In genomic region chr3:148036331-148036881, GRCh38 we compare ENCODE assay signal across 20 cellular contexts.
DNase-seq lines count a peak whose midpoint lies in the region; ATAC-seq and TF ChIP-seq lines count a peak whose summit lies in the region.
"Had no signal": no experiment of that assay in that cellular context is flagged by ENCODE, and none has a peak within 500 bp of the region (broad histone marks: within the 10 kb centered on the region; RNA-seq: fewer than 3 reads in every experiment).

No MANE protein-coding gene starts in this region.

- H3K36me3 ChIP-seq in endodermal cell (ENCODE audit: control insufficient read depth, insufficient read depth, low read length), result no peaks in the 10 kb centered on the region
- H3K36me3 ChIP-seq: thoracic aorta had no signal

- ATAC-seq in HG02885 (IDR thresholded peaks at IDR 0.05; ENCODE audit: poor library complexity, unreplicated experiment), result no peak

- peaks cover 9% of the 10 kb centered on the region for H3K4me1 Mint-ChIP-seq in glutamatergic neuron (ENCODE audit: low read depth, unreplicated experiment)
- H3K4me1 Mint-ChIP-seq in endodermal cell, result peaks cover 5% of the 10 kb centered on the region
- H3K4me1 Mint-ChIP-seq: activated B cell treated with CpG ODN at 0.5 μM for 24 hours, mesothelial cell of epicardium had no signal

- H3K27me3 ChIP-seq in endodermal cell (ENCODE audit: control insufficient read depth, insufficient read depth, low read length, poor library complexity, severe bottlenecking), result no peaks in the 10 kb centered on the region
- H3K27me3 ChIP-seq: hepatocyte had no signal

- WGBS in endodermal cell (ENCODE audit: insufficient coverage in 1 of 2, insufficient read length in 1 of 2), 2 experiments, result 85 to 100% methylated on average over 1 to 5 of the region's 5 CpGs

- H3K27ac Mint-ChIP-seq in glutamatergic neuron (ENCODE audit: unreplicated experiment), result no peak overlapping the region
- H3K27ac Mint-ChIP-seq in endodermal cell, result no peak overlapping the region
- H3K27ac Mint-ChIP-seq: activated B cell treated with CpG ODN at 0.5 μM for 24 hours; dendritic cell treated with granulocyte-macrophage colony-stimulating factor and Interleukin-4, amounts not matched to agents 40 ng/mL and 50 ng/mL, for 4 days; mesothelial cell of epicardium had no signal

- in situ Hi-C loops in astrocyte of the spinal cord (cut with HindIII; ENCODE audit: low sequenced_read_pairs), result no loop called here

- no peak overlapping the region for H3K9ac ChIP-seq in endodermal cell (ENCODE audit: extremely low read depth, low read length, poor library complexity, severe bottlenecking)

- H3K4me3 Mint-ChIP-seq in glutamatergic neuron (ENCODE audit: unreplicated experiment), result no peak overlapping the region
- H3K4me3 Mint-ChIP-seq in endodermal cell, result no peak overlapping the region
- H3K4me3 Mint-ChIP-seq: activated B cell treated with CpG ODN at 0.5 μM for 24 hours; dendritic cell treated with granulocyte-macrophage colony-stimulating factor and Interleukin-4, amounts not matched to agents 40 ng/mL and 50 ng/mL, for 4 days; mesothelial cell of epicardium had no signal

- H3K4me1 ChIP-seq in endodermal cell (ENCODE audit: control insufficient read depth, insufficient read depth, low read length), result no peaks in the 10 kb centered on the region

- H3K9me3 ChIP-seq in endodermal cell (ENCODE audit: control insufficient read depth, low read length), result no peaks in the 10 kb centered on the region
- H3K9me3 ChIP-seq: thoracic aorta had no signal

- H3K27ac ChIP-seq in endodermal cell (ENCODE audit: low read depth, low read length), result no peak overlapping the region
- H3K27ac ChIP-seq: hepatocyte, thoracic aorta had no signal

- H3K27me3 Mint-ChIP-seq in glutamatergic neuron (ENCODE audit: unreplicated experiment), result peaks cover 2% of the 10 kb centered on the region
- no peaks in the 10 kb centered on the region for H3K27me3 Mint-ChIP-seq in endodermal cell (ENCODE audit: insufficient read depth)
- H3K27me3 Mint-ChIP-seq: activated B cell treated with CpG ODN at 0.5 μM for 24 hours; dendritic cell treated with granulocyte-macrophage colony-stimulating factor and Interleukin-4, amounts not matched to agents 40 ng/mL and 50 ng/mL, for 4 days had no signal

- H3K36me3 Mint-ChIP-seq in glutamatergic neuron (ENCODE audit: unreplicated experiment) (no peaks in the 10 kb centered on the region), endodermal cell (ENCODE audit: low read depth) (no peaks in the 10 kb centered on the region)
- H3K36me3 Mint-ChIP-seq: mesothelial cell of epicardium had no signal

- H3K4me3 ChIP-seq in astrocyte of the spinal cord (ENCODE audit: low read depth, low read length), result no peak overlapping the region
- H3K4me3 ChIP-seq in endodermal cell (ENCODE audit: low read length), result no peak overlapping the region
- H3K4me3 ChIP-seq: hepatocyte, thoracic aorta had no signal

- DNase-seq in EH (ENCODE audit: low read depth), result peak; percentile 29
- peak; percentile 41 for DNase-seq in NCI-H226
- DNase-seq in astrocyte of the spinal cord (ENCODE audit: low read depth, low spot score), result peak; percentile 76
- DNase-seq in kidney tubule cell (ENCODE audit: low spot score), result peak; percentile 4
- no peak for DNase-seq in glutamatergic neuron
- no peak for DNase-seq in endodermal cell
- DNase-seq in RPMI8226, result no peak
- DNase-seq: activated B cell treated with CpG ODN at 0.5 μM for 24 hours; activated CD8-positive, alpha-beta memory T cell treated with anti-CD3 and anti-CD28 coated beads for 24 hours; activated effector memory CD4-positive, alpha-beta T cell treated with anti-CD3 and anti-CD28 coated beads, Interleukin-2, amount 50 U/mL, for 16 hours; anterior cingulate cortex; kidney glomerular epithelial cell; MM.1S; NCI-H2107; stimulated activated CD4-positive, alpha-beta T cell treated with anti-CD3 and anti-CD28 coated beads, Interleukin-4, amount 100 ng/mL, for 4 hours had no signal

- H3K9me3 Mint-ChIP-seq in glutamatergic neuron (ENCODE audit: unreplicated experiment) (no peaks in the 10 kb centered on the region), endodermal cell (no peaks in the 10 kb centered on the region)
- H3K9me3 Mint-ChIP-seq: activated B cell treated with CpG ODN at 0.5 μM for 24 hours; dendritic cell treated with granulocyte-macrophage colony-stimulating factor and Interleukin-4, amounts not matched to agents 40 ng/mL and 50 ng/mL, for 4 days; mesothelial cell of epicardium had no signal

- TF ChIP-seq CTCF in astrocyte of the spinal cord (IDR thresholded peaks at IDR 0.05; ENCODE audit: low read depth, low read length) (no peak), glutamatergic neuron (IDR thresholded peaks at IDR 0.05; ENCODE audit: partially characterized antibody, unreplicated experiment) (no peak), endodermal cell (conservative IDR thresholded peaks at IDR 0.05) (no peak)

Comparison
In these comparisons a context has a peak if more than half of its experiments do, and no peak if none do; other contexts are left out.
1. DNase-seq: peak in EH (single experiment), NCI-H226 (single experiment), astrocyte of the spinal cord (single experiment) and kidney tubule cell (single experiment); none in glutamatergic neuron (single experiment), endodermal cell (single experiment) and RPMI8226 (single experiment).